Comparison of ENCODE assay signal across 20 cellular contexts in genomic region chr11:118098996-118099837, GRCh38. TPM values are rescaled to one million over a fixed set of nuclear protein-coding genes. Genes with fewer than 3 reads are reported as not detected.
DNase-seq lines count a peak whose midpoint lies in the region; FAIRE-seq and TF ChIP-seq lines count a peak whose summit lies in the region.
"Had no signal": no experiment of that assay in that cellular context is flagged by ENCODE, and none has a peak within 500 bp of the region (broad histone marks: within the 10 kb centered on the region; RNA-seq: fewer than 3 reads in every experiment).

No MANE protein-coding gene starts in this region.

- peak; percentile 47 for DNase-seq in D721Med (ENCODE audit: insufficient read length, low spot score)
- peak; percentile 62 for DNase-seq in NCI-H1105 treated with DMSO at 0.1 percent for 48 hours (lab: John Stamatoyannopoulos, UW)
- DNase-seq in NCI-H69 (lab: John Stamatoyannopoulos, UW) = peak; percentile 96
- peak; percentile 69 for DNase-seq in islet precursor cell
- DNase-seq in esophagus muscularis mucosa (ENCODE audit: extremely low spot score) = no peak
- no peak for DNase-seq in small intestine
- DNase-seq in CD1c-positive myeloid dendritic cell (ENCODE audit: extremely low spot score) = no peak
- DNase-seq in NCI-H2081 (lab: John Stamatoyannopoulos, UW) = no peak
- DNase-seq: activated CD4-positive, alpha-beta T cell treated with anti-CD3 and anti-CD28 coated beads, Interleukin-2, amount 50 U/mL, for 1 hour; body of pancreas; MG63; midbrain; PC-3; stimulated activated CD4-positive, alpha-beta T cell treated with anti-CD3 and anti-CD28 coated beads, Interleukin-4, amount 100 ng/mL, for 24 hours; stimulated activated CD8-positive, alpha-beta memory T cell treated with anti-CD3 and anti-CD28 coated beads, Interleukin-4, amount 100 ng/mL, for 48 hours had no signal

- no peaks in the 10 kb centered on the region for H3K9me3 ChIP-seq in esophagus muscularis mucosa
- no peaks in the 10 kb centered on the region for H3K9me3 ChIP-seq in small intestine (ENCODE audit: control insufficient read depth, low read depth)
- H3K9me3 ChIP-seq: body of pancreas, MG63 had no signal

- no peak overlapping the region for H3K4me3 ChIP-seq in esophagus muscularis mucosa
- no peak overlapping the region for H3K4me3 ChIP-seq in small intestine (ENCODE audit: low read depth in 1 of 2, low read length in 2 of 2)
- H3K4me3 ChIP-seq: body of pancreas, MG63 had no signal

- no peaks in the 10 kb centered on the region for H3K36me3 ChIP-seq in esophagus muscularis mucosa
- no peaks in the 10 kb centered on the region for H3K36me3 ChIP-seq in small intestine (ENCODE audit: control insufficient read depth in 2 of 2, insufficient read depth in 2 of 2, low read length in 2 of 2)
- H3K36me3 ChIP-seq: MG63 had no signal

- peaks cover 0 to 7% (median 0%) of the 10 kb centered on the region in 4 donors for H3K4me1 ChIP-seq in esophagus muscularis mucosa
- H3K4me1 ChIP-seq in small intestine (ENCODE audit: control insufficient read depth in 2 of 2, insufficient read depth in 1 of 2, low read depth in 1 of 2, low read length in 1 of 2) = peaks cover 0 to 5% of the 10 kb centered on the region in 2 donors
- H3K4me1 ChIP-seq: body of pancreas had no signal

- TF ChIP-seq EP300 in esophagus muscularis mucosa (IDR thresholded peaks at IDR 0.05) = no peak

- 78% methylated on average over 10 of the region's 11 CpGs for WGBS in esophagus muscularis mucosa
- 73 to 85% (median 76%) methylated on average over 11 of the region's 11 CpGs for WGBS in small intestine, 3 donors

- no peak for TF ChIP-seq CTCF in D721Med (IDR thresholded peaks at IDR 0.05; ENCODE audit: insufficient read depth, missing control alignments)
- no peak for TF ChIP-seq CTCF in esophagus muscularis mucosa (IDR thresholded peaks at IDR 0.05)

- intact Hi-C loops in esophagus muscularis mucosa (cut with DNase I) = no loop called here

- H3K27ac ChIP-seq in esophagus muscularis mucosa (replicated peaks in 1 of 4) (no peak overlapping the region), small intestine (ENCODE audit: low read depth in 1 of 2, low read length in 1 of 2) (no peak overlapping the region)
- H3K27ac ChIP-seq: body of pancreas, epithelial cell of prostate had no signal

- no peak for FAIRE-seq in D721Med (lab: Jason Lieb, UNC)
- no peak for FAIRE-seq in small intestine (lab: Jason Lieb, UNC)
- FAIRE-seq: keratinocyte had no signal

- TF ChIP-seq POLR2A in esophagus muscularis mucosa (IDR thresholded peaks at IDR 0.05; ENCODE audit: low read depth) = no peak

- H3K27me3 ChIP-seq in esophagus muscularis mucosa (peaks cover 0 to 10% (median 0%) of the 10 kb centered on the region in 4 donors), small intestine (ENCODE audit: control insufficient read depth in 2 of 2, insufficient read depth in 2 of 2, low read length in 2 of 2) (no peaks in the 10 kb centered on the region)
- H3K27me3 ChIP-seq: body of pancreas, MG63 had no signal

RNA-seq across cellular contexts. Expression of gene SMIM35, which starts 12.5 kb away (rescaled TPM):
- not detected for total RNA-seq in esophagus muscularis mucosa
- under 1 TPM in 1 of 3 donors, not detected in 2; 0.03 TPM for polyA plus RNA-seq in small intestine
- total RNA-seq: activated naive CD4-positive, alpha-beta T cell treated with anti-CD3 and anti-CD28 coated beads, Interleukin-2, amount 50 U/mL, for 72 hours; body of pancreas; PC-3; skeletal muscle tissue had no signal
- polyA plus RNA-seq: keratinocyte had no signal

RNA-seq across cellular contexts. Expression of gene TMPRSS4, which starts 22.3 kb away (rescaled TPM):
- under 1 TPM in 3 of 4 donors, not detected in 1; 0.17 to 0.33 (median 0.26) TPM for total RNA-seq in esophagus muscularis mucosa
- polyA plus RNA-seq in small intestine = 10 to 100 TPM; 20.0 to 59.4 (median 29.3) TPM
- total RNA-seq: activated naive CD4-positive, alpha-beta T cell treated with anti-CD3 and anti-CD28 coated beads, Interleukin-2, amount 50 U/mL, for 72 hours; omental fat pad; skeletal muscle tissue had no signal

RNA-seq across cellular contexts. Expression of gene SCN4B, which starts 53.4 kb away (rescaled TPM):
- total RNA-seq in esophagus muscularis mucosa = 1 to 10 TPM; 3.7 to 8.4 (median 4.4) TPM
- polyA plus RNA-seq in small intestine = 1 to 10 TPM in 2 of 3 donors, under 1 TPM in 1; 0.45 to 3.2 (median 1.1) TPM
- total RNA-seq: PC-3 had no signal

Comparison
In these comparisons a context has a peak if more than half of its experiments do, and no peak if none do; other contexts are left out.
1. DNase-seq: peak in D721Med (single experiment), NCI-H1105 treated with DMSO at 0.1 percent for 48 hours (single experiment), NCI-H69 (single experiment) and islet precursor cell (single experiment); none in esophagus muscularis mucosa (single experiment), small intestine (single experiment), CD1c-positive myeloid dendritic cell (single experiment) and NCI-H2081 (0 of 2).